In genomic region chr3:184040010-184040409, GRCh38 we compare ENCODE assay signal across 9 cellular contexts. TPM values are rescaled to one million over a fixed set of nuclear protein-coding genes. Genes with fewer than 3 reads are reported as not detected.
DNase-seq lines count a peak whose midpoint lies in the region; ATAC-seq and TF ChIP-seq lines count a peak whose summit lies in the region.
"Had no signal": no experiment of that assay in that cellular context is flagged by ENCODE, and none has a peak within 500 bp of the region (broad histone marks: within the 10 kb centered on the region; RNA-seq: fewer than 3 reads in every experiment).

No MANE protein-coding gene starts in this region.

- TF ChIP-seq CTCF in GM10266 (IDR thresholded peaks at IDR 0.05; ENCODE audit: control insufficient read depth, insufficient read depth, low read depth, missing control alignments) (peak; percentile 28), neural crest cell (conservative IDR thresholded peaks at IDR 0.05) (peak; percentile 34)

- no peaks in the 10 kb centered on the region for H3K36me3 Mint-ChIP-seq in neural crest cell (ENCODE audit: low read depth)
- H3K36me3 Mint-ChIP-seq: naive B cell had no signal

- H3K4me1 Mint-ChIP-seq in neural crest cell, result no peaks in the 10 kb centered on the region
- H3K4me1 Mint-ChIP-seq: naive B cell had no signal

- no peak for ATAC-seq in GM18861 (IDR thresholded peaks at IDR 0.05; ENCODE audit: unreplicated experiment)
- no peak for ATAC-seq in GM21529 (IDR thresholded peaks at IDR 0.05; ENCODE audit: unreplicated experiment)

- in situ Hi-C loops in T47D (cut with HindIII; ENCODE audit: low pct_unique_long_range_greater_than_20kb, low sequenced_read_pairs), result no loop called here

- H3K9me3 Mint-ChIP-seq in neural crest cell, result no peaks in the 10 kb centered on the region
- H3K9me3 Mint-ChIP-seq: naive B cell had no signal

- peaks cover 2% of the 10 kb centered on the region for H3K27me3 Mint-ChIP-seq in neural crest cell (ENCODE audit: low read depth)

- DNase-seq in GM10266 (ENCODE audit: extremely low spot score), result no peak
- DNase-seq in NCI-H146 (lab: John Stamatoyannopoulos, UW), result peak; percentile 85
- peak; percentile 83 to 93 for DNase-seq in T47D (ENCODE audit: low read depth in 1 of 2, low spot score in 1 of 2)
- DNase-seq in neural crest cell (ENCODE audit: low read depth, low spot score), result no peak
- no peak for DNase-seq in central memory CD4-positive, alpha-beta T cell
- DNase-seq: naive B cell had no signal

- no peak overlapping the region for H3K27ac Mint-ChIP-seq in neural crest cell (ENCODE audit: unreplicated experiment)

- no peak overlapping the region for H3K4me3 Mint-ChIP-seq in neural crest cell
- H3K4me3 Mint-ChIP-seq: naive B cell had no signal

RNA-seq across cellular contexts. Expression of gene HTR3D, which starts 8.5 kb away (rescaled TPM):
- not detected in 2 replicates for total RNA-seq in neural crest cell
- total RNA-seq: thoracic aorta had no signal

RNA-seq across cellular contexts. Expression of gene HTR3C, which starts 12.8 kb away (rescaled TPM):
- total RNA-seq in neural crest cell, result not detected in 2 replicates
- total RNA-seq: thoracic aorta had no signal

RNA-seq across cellular contexts. Expression of gene ABCC5, which starts 22.3 kb away (rescaled TPM):
- total RNA-seq in neural crest cell, result 47.3 and 50.9 TPM in 2 replicates

RNA-seq across cellular contexts. Expression of gene HTR3E, which starts 56.9 kb away (rescaled TPM):
- total RNA-seq in neural crest cell, result not detected in 2 replicates
- total RNA-seq: thoracic aorta had no signal

Comparison
In these comparisons a context has a peak if more than half of its experiments do, and no peak if none do; other contexts are left out.
1. DNase-seq: peak in NCI-H146 (single experiment) and T47D (2 of 2); none in GM10266 (single experiment), neural crest cell (single experiment) and central memory CD4-positive, alpha-beta T cell (single experiment).